In the genomic region with DNA sequence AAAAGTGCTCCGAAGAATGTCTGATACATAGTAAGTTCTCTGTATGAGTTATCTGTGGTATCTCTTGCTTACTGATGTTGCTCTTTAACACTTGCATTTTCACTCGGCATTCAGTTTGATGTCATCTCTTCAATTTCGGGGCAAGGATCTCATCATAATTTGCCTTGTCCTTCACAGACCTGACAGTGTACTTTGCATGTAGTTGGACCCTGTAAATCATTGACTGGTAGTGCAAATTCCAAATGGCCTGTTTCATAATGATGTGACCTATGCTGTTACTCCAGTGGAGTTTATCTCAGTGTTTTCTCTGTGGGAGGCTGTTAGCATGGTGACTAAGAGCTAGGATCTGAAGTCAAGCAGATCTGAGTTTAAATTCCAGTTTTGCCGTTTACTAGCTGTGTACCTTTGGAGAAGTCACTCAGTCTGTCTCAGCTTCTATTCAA, we compare ENCODE assay signal across 10 cellular contexts. TPM values are rescaled to one million over a fixed set of nuclear protein-coding genes. Genes with fewer than 3 reads are reported as not detected.
DNase-seq lines count a peak whose midpoint lies in the region; ATAC-seq and TF ChIP-seq lines count a peak whose summit lies in the region.
"Had no signal": no experiment of that assay in that cellular context is flagged by ENCODE, and none has a peak within 500 bp of the region (broad histone marks: within the 10 kb centered on the region; RNA-seq: fewer than 3 reads in every experiment).

No MANE protein-coding gene starts in this region.

- H3K27ac ChIP-seq in IMR-90 (ENCODE audit: insufficient read depth, low read length) (no peak overlapping the region), substantia nigra (ENCODE audit: low read depth, low read length, poor library complexity, severe bottlenecking) (no peak overlapping the region)

- H3K56ac ChIP-seq in IMR-90 (ENCODE audit: extremely low read depth, insufficient read depth, low read length) = no peak overlapping the region

- TF ChIP-seq POLR2A in IMR-90 (IDR thresholded peaks at IDR 0.05; ENCODE audit: low read depth, low read length) = no peak

- no peak overlapping the region for H4K91ac ChIP-seq in IMR-90 (ENCODE audit: insufficient read depth, low read depth, low read length)

- H3K36me3 Mint-ChIP-seq in activated naive CD4-positive, alpha-beta T cell treated with anti-CD3 and anti-CD28 coated beads, Interleukin-2, amount 50 U/mL, for 72 hours = peaks cover 6 to 11% of the 10 kb centered on the region in 2 donors
- H3K36me3 Mint-ChIP-seq in type B pancreatic cell = no peaks in the 10 kb centered on the region

- no peak overlapping the region for H3K18ac ChIP-seq in IMR-90 (ENCODE audit: low read depth, low read length)

- peak; percentile 74 to 92 for ATAC-seq in activated naive CD4-positive, alpha-beta T cell treated with anti-CD3 and anti-CD28 coated beads, Interleukin-2, amount 50 U/mL, for 72 hours
- peak; percentile 95 for ATAC-seq in IMR-90 (ENCODE audit: low read depth)

- no TSS peak for BruUV-seq in IMR-90 (replicated peaks; lab: Mats Ljungman, UMichigan)

- H2BK20ac ChIP-seq in IMR-90 (ENCODE audit: low read depth, low read length) = no peak overlapping the region

- H3K4me2 ChIP-seq in IMR-90 (ENCODE audit: low read depth, low read length) = peak overlapping the region; percentile 45; the same call in 1 of the 2 replicates

- CTCF ChIA-PET in IMR-90 (lab: Yijun Ruan, JAX) = no interaction called here

- H3K9me3 Mint-ChIP-seq in activated naive CD4-positive, alpha-beta T cell treated with anti-CD3 and anti-CD28 coated beads, Interleukin-2, amount 50 U/mL, for 72 hours = no peaks in the 10 kb centered on the region
- no peaks in the 10 kb centered on the region for H3K9me3 Mint-ChIP-seq in type B pancreatic cell

- no peak for TF ChIP-seq RAD21 in IMR-90 (IDR thresholded peaks at IDR 0.05; ENCODE audit: low read length)

- POLR2A ChIA-PET in IMR-90 (lab: Charles Lee; ENCODE audit: unreplicated experiment) = no interaction called here

- no peak overlapping the region for H3K9ac ChIP-seq in IMR-90 (ENCODE audit: low read depth, low read length)

- H2BK5ac ChIP-seq in IMR-90 (ENCODE audit: low read depth, low read length, poor library complexity, severe bottlenecking) = no peak overlapping the region

- no peak overlapping the region for H3K4me3 ChIP-seq in IMR-90 (ENCODE audit: insufficient read depth, low read depth, low read length)

- in situ Hi-C loops in IMR-90 (cut with MboI; ENCODE audit: low sequenced_read_pairs) = no loop called here

- H3K4me3 Mint-ChIP-seq in type B pancreatic cell = peak overlapping the region; percentile 59
- H3K4me3 Mint-ChIP-seq: endodermal cell had no signal

- peaks cover 1% of the 10 kb centered on the region; the same call in 1 of the 2 replicates for H3K4me1 ChIP-seq in IMR-90 (ENCODE audit: control insufficient read depth, insufficient read depth, low read length)

- H3K27me3 Mint-ChIP-seq in type B pancreatic cell = no peaks in the 10 kb centered on the region

- H2AFZ ChIP-seq in IMR-90 (replicated peaks; ENCODE audit: low read length, poor library complexity) = no peak overlapping the region

- no peak overlapping the region for H2AK5ac ChIP-seq in IMR-90 (ENCODE audit: low read depth, low read length)

- H4K8ac ChIP-seq in IMR-90 (ENCODE audit: low read depth in 2 of 2, low read length in 2 of 2) = no peak overlapping the region

- H3K79me1 ChIP-seq in IMR-90 (ENCODE audit: low read depth in 1 of 2, low read length in 2 of 2) = no peaks in the 10 kb centered on the region

- no peak for TF ChIP-seq CTCF in IMR-90 (conservative IDR thresholded peaks at IDR 0.05; ENCODE audit: low read depth, low read length)
- TF ChIP-seq CTCF in type B pancreatic cell (conservative IDR thresholded peaks at IDR 0.05) = no peak

- no peaks in the 10 kb centered on the region for H3K36me3 ChIP-seq in IMR-90 (ENCODE audit: control insufficient read depth, insufficient read depth, low read length)

- H3K4ac ChIP-seq in IMR-90 (ENCODE audit: low read depth, low read length) = no peak overlapping the region

- H2AK9ac ChIP-seq in IMR-90 (replicated peaks; ENCODE audit: low read depth, low read length, poor library complexity) = no peak overlapping the region

- no peak overlapping the region for H3K14ac ChIP-seq in IMR-90 (replicated peaks; ENCODE audit: low read depth, low read length)

- 33% methylated on average over 1 of the region's 4 CpGs; no CpG with 5 or more reads in 1 of the 2 experiments for WGBS in IMR-90 (ENCODE audit: extremely low coverage in 2 of 2, insufficient read length in 1 of 2), 2 experiments

- H4K5ac ChIP-seq in IMR-90 (ENCODE audit: low read depth, low read length) = no peak overlapping the region

- dilution Hi-C loops in IMR-90 (cut with HindIII; ENCODE audit: low sequenced_read_pairs, unreplicated experiment) = no loop called here

- no peaks in the 10 kb centered on the region for H4K20me1 ChIP-seq in IMR-90 (ENCODE audit: insufficient read depth, low read length)

- peak in 1 of 2 donors; percentile 14 for DNase-seq in activated naive CD4-positive, alpha-beta T cell treated with anti-CD3 and anti-CD28 coated beads, Interleukin-2, amount 50 U/mL, for 72 hours (ENCODE audit: low spot score in 2 of 2)
- no peak for DNase-seq in activated naive CD4-positive, alpha-beta T cell treated with Interleukin-2 at 50 U/mL for 16 hours
- peak; percentile 79 for DNase-seq in IMR-90
- DNase-seq in glomerular visceral epithelial cell (ENCODE audit: extremely low spot score) = peak; percentile 96
- no peak for DNase-seq in type B pancreatic cell (ENCODE audit: extremely low spot score, unreplicated experiment)
- no peak for DNase-seq in NCI-H1105 (lab: John Stamatoyannopoulos, UW)
- DNase-seq in substantia nigra (lab: John Stamatoyannopoulos, UW) = no peak
- DNase-seq in stimulated activated CD8-positive, alpha-beta memory T cell treated with anti-CD3 and anti-CD28 coated beads, Interleukin-4, amount 100 ng/mL, for 48 hours = no peak
- DNase-seq: activated CD4-positive, CD25-positive, alpha-beta regulatory T cell; endodermal cell had no signal

- no peak overlapping the region for H2BK15ac ChIP-seq in IMR-90 (ENCODE audit: low read depth, low read length)

- H3K4me1 Mint-ChIP-seq in type B pancreatic cell (ENCODE audit: unreplicated experiment) = peaks cover 23% of the 10 kb centered on the region

- H3K27me3 ChIP-seq in IMR-90 (ENCODE audit: control insufficient read depth, insufficient read depth, low read length) = peaks cover 4% of the 10 kb centered on the region; the same call in 1 of the 2 replicates

- peak overlapping the region; percentile 39 to 95 for H3K27ac Mint-ChIP-seq in activated naive CD4-positive, alpha-beta T cell treated with anti-CD3 and anti-CD28 coated beads, Interleukin-2, amount 50 U/mL, for 72 hours
- H3K27ac Mint-ChIP-seq in type B pancreatic cell = peak overlapping the region; percentile 89
- H3K27ac Mint-ChIP-seq: endodermal cell had no signal

- H3K9me1 ChIP-seq in IMR-90 (ENCODE audit: insufficient read depth, low read length) = 0 out of 2 replicates have a peak, but pooled peaks cover 3% of the 10 kb centered on the region

- no peak overlapping the region for H2BK120ac ChIP-seq in IMR-90 (ENCODE audit: low read depth, low read length)

- H3K23ac ChIP-seq in IMR-90 (ENCODE audit: low read depth, low read length) = no peak overlapping the region

- H3K9me3 ChIP-seq in IMR-90 (ENCODE audit: control insufficient read depth, insufficient read depth, low read length) = no peaks in the 10 kb centered on the region

- intact Hi-C loops in IMR-90 (cut with micrococcal nuclease) = no loop called here

TF ChIP-seq in IMR-90, 13 proteins besides CTCF, POLR2A, EP300 and RAD21:
- TF ChIP-seq NFE2L2 (IDR thresholded peaks at IDR 0.05; ENCODE audit: low read depth, low read length) (no peak), BHLHE40 (IDR thresholded peaks at IDR 0.05; ENCODE audit: low read depth, low read length) (no peak), CEBPB (IDR thresholded peaks at IDR 0.05; ENCODE audit: low read depth, low read length) (peak; percentile 66; the same call in 1 of the 2 replicates), MAZ (IDR thresholded peaks at IDR 0.05; ENCODE audit: borderline replicate concordance, low read depth, low read length) (no peak), MXI1 (IDR thresholded peaks at IDR 0.05; ENCODE audit: borderline replicate concordance, low read depth, low read length) (no peak), FOS (IDR thresholded peaks at IDR 0.05; ENCODE audit: low read depth, low read length) (peak; percentile 30; the same call in 1 of the 2 replicates), SMC3 (IDR thresholded peaks at IDR 0.05; ENCODE audit: low read depth, low read length) (no peak), MAFK (IDR thresholded peaks at IDR 0.05; ENCODE audit: low read depth, low read length) (no peak), RFX5 (IDR thresholded peaks at IDR 0.05; ENCODE audit: low read depth, low read length) (no peak)
- TF ChIP-seq, protein P1, sequence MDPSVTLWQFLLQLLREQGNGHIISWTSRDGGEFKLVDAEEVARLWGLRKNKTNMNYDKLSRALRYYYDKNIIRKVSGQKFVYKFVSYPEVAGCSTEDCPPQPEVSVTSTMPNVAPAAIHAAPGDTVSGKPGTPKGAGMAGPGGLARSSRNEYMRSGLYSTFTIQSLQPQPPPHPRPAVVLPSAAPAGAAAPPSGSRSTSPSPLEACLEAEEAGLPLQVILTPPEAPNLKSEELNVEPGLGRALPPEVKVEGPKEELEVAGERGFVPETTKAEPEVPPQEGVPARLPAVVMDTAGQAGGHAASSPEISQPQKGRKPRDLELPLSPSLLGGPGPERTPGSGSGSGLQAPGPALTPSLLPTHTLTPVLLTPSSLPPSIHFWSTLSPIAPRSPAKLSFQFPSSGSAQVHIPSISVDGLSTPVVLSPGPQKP (IDR thresholded peaks at IDR 0.05; ENCODE audit: borderline replicate concordance, low read depth, low read length) = no peak
- TF ChIP-seq, protein P2, sequence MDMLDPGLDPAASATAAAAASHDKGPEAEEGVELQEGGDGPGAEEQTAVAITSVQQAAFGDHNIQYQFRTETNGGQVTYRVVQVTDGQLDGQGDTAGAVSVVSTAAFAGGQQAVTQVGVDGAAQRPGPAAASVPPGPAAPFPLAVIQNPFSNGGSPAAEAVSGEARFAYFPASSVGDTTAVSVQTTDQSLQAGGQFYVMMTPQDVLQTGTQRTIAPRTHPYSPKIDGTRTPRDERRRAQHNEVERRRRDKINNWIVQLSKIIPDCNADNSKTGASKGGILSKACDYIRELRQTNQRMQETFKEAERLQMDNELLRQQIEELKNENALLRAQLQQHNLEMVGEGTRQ (IDR thresholded peaks at IDR 0.05; ENCODE audit: low read depth, low read length) = no peak

RNA-seq across cellular contexts. Expression of a gene that starts 34.2 kb away (rescaled TPM):
- 10 to 100 TPM; 26.3 to 51.5 TPM for total RNA-seq in activated naive CD4-positive, alpha-beta T cell treated with anti-CD3 and anti-CD28 coated beads, Interleukin-2, amount 50 U/mL, for 72 hours
- total RNA-seq in IMR-90 (2012; rRNA removed) = 32.6 and 66.4 TPM in 2 replicates
- 9.6 and 13.6 TPM in 2 replicates for polyA plus RNA-seq in IMR-90 (2012; rRNA removed)
- 1.4 and 2.1 TPM in 2 replicates for polyA plus RNA-seq in IMR-90 (2012; cell fraction: cytosol; rRNA removed)
- polyA plus RNA-seq in IMR-90 (2012; cell fraction: nucleus; rRNA removed; ENCODE audit: low replicate concordance) = 1.4 and 17.2 TPM in 2 replicates
- total RNA-seq in type B pancreatic cell (ENCODE audit: low replicate concordance) = 55.1 and 67.4 TPM in 2 replicates

Comparison
In these comparisons a context has a peak if more than half of its experiments do, and no peak if none do; other contexts are left out.
1. DNase-seq: peak in IMR-90 (single experiment) and glomerular visceral epithelial cell (single experiment); none in activated naive CD4-positive, alpha-beta T cell treated with Interleukin-2 at 50 U/mL for 16 hours (single experiment), type B pancreatic cell (single experiment), NCI-H1105 (single experiment), substantia nigra (0 of 49) and stimulated activated CD8-positive, alpha-beta memory T cell treated with anti-CD3 and anti-CD28 coated beads, Interleukin-4, amount 100 ng/mL, for 48 hours (single experiment).